In the genomic region with DNA sequence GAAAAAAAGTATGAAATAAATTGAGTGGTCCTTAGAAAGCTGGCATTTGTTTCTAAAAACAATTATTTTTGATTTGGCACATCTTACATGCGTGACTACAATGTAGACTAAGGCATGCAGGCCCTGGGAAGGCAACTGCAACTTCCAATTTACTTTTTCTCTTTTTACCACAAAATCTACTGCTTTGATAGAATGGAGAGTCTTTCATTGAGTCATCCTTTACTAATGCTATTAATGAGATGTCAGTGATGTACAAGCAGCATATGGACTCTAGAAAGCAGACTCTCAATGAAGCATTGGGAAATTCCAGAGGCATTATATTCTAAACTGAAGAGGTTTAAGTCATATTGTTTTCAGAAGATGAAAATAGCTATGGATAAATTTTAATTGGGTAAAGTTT, we compare ENCODE assay signal across 23 cellular contexts. TPM values are rescaled to one million over a fixed set of nuclear protein-coding genes. Genes with fewer than 3 reads are reported as not detected.
A peak's percentile ranks its signal among the peaks of the same experiment; 100 is the strongest.
DNase-seq lines count a peak whose midpoint lies in the region; ATAC-seq and TF ChIP-seq lines count a peak whose summit lies in the region.
"Had no signal": no experiment of that assay in that cellular context is flagged by ENCODE, and none has a peak within 500 bp of the region (broad histone marks: within the 10 kb centered on the region; RNA-seq: fewer than 3 reads in every experiment).

No MANE protein-coding gene starts in this region.

- ATAC-seq in sciatic nerve = no peak
- ATAC-seq in GM21737 (IDR thresholded peaks at IDR 0.05; ENCODE audit: unreplicated experiment) = no peak
- ATAC-seq: A549, esophagus mucosa, left cardiac atrium, right cardiac atrium had no signal

- CTCF ChIA-PET in AG04449 (lab: Yijun Ruan, JAX) = no interaction called here

- intact Hi-C loops in posterior vena cava (cut with DNase I) = no loop called here
- intact Hi-C loops in sciatic nerve (cut with DNase I) = no loop called here

- POLR2A ChIA-PET in AG04449 (lab: Yijun Ruan, JAX) = interaction anchor here (1.2 kb wide), 1 partner anchor 14 kb away, joined by 8 read pairs; no protein-coding TSS in a partner anchor

- TF ChIP-seq CTCF in AG04449 (IDR thresholded peaks at IDR 0.05; ENCODE audit: insufficient read depth, low read length, missing control alignments) (no peak), fibroblast of villous mesenchyme (IDR thresholded peaks at IDR 0.05; ENCODE audit: insufficient read depth, low read depth, low read length) (no peak)

- DNase-seq in AG04449 (ENCODE audit: low read depth, low spot score) (peak; percentile 82), HCEC 1CT (peak; percentile 88), amniotic epithelial cell (ENCODE audit: low read depth) (peak; percentile 11), fibroblast of villous mesenchyme (ENCODE audit: low read depth) (peak; percentile 28), anterior cingulate cortex (lab: John Stamatoyannopoulos, UW) (no peak), posterior vena cava (ENCODE audit: low spot score) (no peak), sciatic nerve (ENCODE audit: low spot score) (no peak)
- DNase-seq: activated CD4-positive, alpha-beta T cell treated with anti-CD3 and anti-CD28 coated beads for 1 hour; CD8-positive, alpha-beta memory T cell; left cardiac atrium; NCI-H1048; NCI-H524 treated with DMSO at 0.1 percent for 48 hours; nucleus accumbens; right cardiac atrium; SIG-M5; stimulated activated CD4-positive, alpha-beta T cell treated with anti-CD3 and anti-CD28 coated beads, Interleukin-1b, Interleukin-23, amount 100 ng/mL, for 48 hours; stomach; upper lobe of left lung had no signal

- H3K4me3 ChIP-seq in AG04449 (ENCODE audit: low read depth, low read length) (no peak overlapping the region), fibroblast of villous mesenchyme (ENCODE audit: low read depth, low read length) (no peak overlapping the region)
- H3K4me3 ChIP-seq: A549, stomach, upper lobe of left lung had no signal

RNA-seq across cellular contexts. Expression of gene PRRX1, which starts 29.6 kb away (rescaled TPM):
- total RNA-seq in fibroblast of villous mesenchyme (174 and 203 TPM in 2 replicates), posterior vena cava (100 to 1,000 TPM; 240 to 244 TPM), sciatic nerve (169 TPM)
- total RNA-seq: CD8-positive, alpha-beta memory T cell; mononuclear cell; T-helper 2 cell treated with Interferon-gamma antibody and Interleukin-4, amounts not matched to agents 100 ng/mL and 5 ng/mL, for 36 hours had no signal

Comparison
In these comparisons a context has a peak if more than half of its experiments do, and no peak if none do; other contexts are left out.
1. DNase-seq: peak in AG04449 (single experiment), HCEC 1CT (single experiment), amniotic epithelial cell (single experiment) and fibroblast of villous mesenchyme (single experiment); none in anterior cingulate cortex (0 of 58), posterior vena cava (single experiment) and sciatic nerve (single experiment).